Comparison of ENCODE assay signal across 8 cellular contexts in genomic region chr6:105452924-105453756, GRCh38. TPM values are rescaled to one million over a fixed set of nuclear protein-coding genes. Genes with fewer than 3 reads are reported as not detected.
A peak's percentile ranks its signal among the peaks of the same experiment; 100 is the strongest.
DNase-seq lines count a peak whose midpoint lies in the region; ATAC-seq, FAIRE-seq and TF ChIP-seq lines count a peak whose summit lies in the region.

No MANE protein-coding gene starts in this region.

- H3K4me3 Mint-ChIP-seq in neural progenitor cell, result no peak overlapping the region

- no peaks in the 10 kb centered on the region for H3K79me2 ChIP-seq in neural progenitor cell (ENCODE audit: low read depth)

- ATAC-seq in GM18909 (IDR thresholded peaks at IDR 0.05; ENCODE audit: poor library complexity, unreplicated experiment), result peak; percentile 77
- ATAC-seq in HG03354 (IDR thresholded peaks at IDR 0.05; ENCODE audit: poor library complexity, severe bottlenecking, unreplicated experiment), result peak; percentile 66
- no peak for ATAC-seq in left lobe of liver

- H3K36me3 Mint-ChIP-seq in neural progenitor cell, result no peaks in the 10 kb centered on the region

- peaks cover 6% of the 10 kb centered on the region for H3K9me3 Mint-ChIP-seq in neural progenitor cell

- H3K4me3 ChIP-seq in neural progenitor cell (no peak overlapping the region), kidney (ENCODE audit: low read length in 2 of 2) (no peak overlapping the region)

- H3K4me2 ChIP-seq in neural progenitor cell, result no peak overlapping the region

- peak; percentile 24 for DNase-seq in activated CD8-positive, alpha-beta memory T cell treated with anti-CD3 and anti-CD28 coated beads, Interleukin-2, amount 50 U/mL, for 24 hours (ENCODE audit: extremely low read depth)
- DNase-seq in neural progenitor cell (ENCODE audit: low spot score) (no peak), kidney (no peak), NCI-H2196 treated with DMSO at 0.1 percent for 48 hours (lab: John Stamatoyannopoulos, UW; ENCODE audit: unreplicated experiment) (no peak), left lobe of liver (ENCODE audit: low spot score) (no peak), SW 1271 (lab: John Stamatoyannopoulos, UW) (no peak)

- FAIRE-seq in kidney (lab: Jason Lieb, UNC), result no peak

- H2AFZ ChIP-seq in neural progenitor cell (replicated peaks), result no peak overlapping the region

- intact Hi-C loops in kidney (cut with DNase I), result no loop called here

- H3K9ac ChIP-seq in neural progenitor cell (no peak overlapping the region), kidney (ENCODE audit: low read length in 2 of 2) (no peak overlapping the region)

- no peak overlapping the region for H3K27ac ChIP-seq in neural progenitor cell
- no peak overlapping the region for H3K27ac ChIP-seq in kidney (ENCODE audit: low read depth in 2 of 2, low read length in 2 of 2)

- peak overlapping the region; percentile 75 for H3K27ac Mint-ChIP-seq in neural progenitor cell

- peaks cover 13% of the 10 kb centered on the region for H3K4me1 Mint-ChIP-seq in neural progenitor cell

- H3K27me3 Mint-ChIP-seq in neural progenitor cell (ENCODE audit: insufficient read depth, low read depth), result no peaks in the 10 kb centered on the region

- no peak for TF ChIP-seq CTCF in neural progenitor cell (IDR thresholded peaks at IDR 0.05)
- TF ChIP-seq CTCF in kidney (IDR thresholded peaks at IDR 0.05; ENCODE audit: borderline replicate concordance, extremely low read depth, insufficient read depth), result no peak

- no peaks in the 10 kb centered on the region for H3F3A ChIP-seq in neural progenitor cell (ENCODE audit: low read depth)

- no peaks in the 10 kb centered on the region for H3K36me3 ChIP-seq in neural progenitor cell
- H3K36me3 ChIP-seq in kidney (ENCODE audit: control insufficient read depth in 1 of 2, insufficient read depth in 2 of 2, low read length in 2 of 2), result no peaks in the 10 kb centered on the region

- H3K27me3 ChIP-seq in neural progenitor cell, result no peaks in the 10 kb centered on the region

- no peaks in the 10 kb centered on the region for H4K20me1 ChIP-seq in neural progenitor cell (ENCODE audit: low read depth)

- peaks cover 8% of the 10 kb centered on the region for H3K4me1 ChIP-seq in neural progenitor cell
- no peaks in the 10 kb centered on the region for H3K4me1 ChIP-seq in kidney (ENCODE audit: control insufficient read depth in 1 of 2, insufficient read depth in 1 of 2, low read depth in 1 of 2, low read length in 2 of 2)

- H3K9me3 ChIP-seq in neural progenitor cell (ENCODE audit: low read depth), result no peaks in the 10 kb centered on the region
- H3K9me3 ChIP-seq in kidney (ENCODE audit: control insufficient read depth in 1 of 2, low read length in 2 of 2), result no peaks in the 10 kb centered on the region

RNA-seq across cellular contexts. Expression of gene PREP, which starts 50.3 kb away (rescaled TPM):
- total RNA-seq in neural progenitor cell (ENCODE audit: low replicate concordance), result 24.3 and 28.6 TPM in 2 replicates
- total RNA-seq in kidney, result 20.1 TPM
- polyA plus RNA-seq in kidney (ENCODE audit: insufficient read depth, low read depth, low replicate concordance), result 13.4 TPM
- total RNA-seq in left lobe of liver, result 14.0 TPM
